Comparison of ENCODE assay signal across 8 cellular contexts in the genomic region with DNA sequence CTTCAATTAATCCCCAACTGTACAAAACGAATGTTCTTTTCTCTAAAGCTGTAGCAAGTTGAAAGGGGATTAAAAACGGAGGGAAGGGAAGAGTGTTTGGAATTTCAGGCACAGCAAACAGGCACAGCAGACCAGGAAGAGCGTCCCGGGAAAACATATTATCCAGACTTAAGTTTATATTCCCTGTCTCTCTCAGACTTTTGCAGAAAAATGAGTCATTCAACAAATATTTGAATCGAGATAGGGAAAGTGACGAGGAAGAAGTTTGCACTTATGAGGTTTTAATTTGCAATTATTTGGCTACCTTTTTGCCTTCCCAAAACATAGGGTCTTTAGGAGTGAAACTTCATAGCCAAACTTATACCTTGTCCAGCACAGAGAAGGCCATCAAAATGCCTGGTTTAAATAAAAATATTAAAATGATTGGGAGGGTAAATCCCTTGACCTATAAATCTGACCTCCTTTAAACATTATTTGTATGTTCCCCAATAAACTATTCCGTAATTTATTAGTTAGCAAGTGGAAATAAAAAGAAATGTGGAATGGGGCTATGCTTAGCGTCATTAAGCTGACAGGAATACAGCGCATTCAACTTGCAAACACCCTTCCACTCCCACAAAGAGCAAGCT. TPM values are rescaled to one million over a fixed set of nuclear protein-coding genes. Genes with fewer than 3 reads are reported as not detected.
DNase-seq lines count a peak whose midpoint lies in the region; ATAC-seq and TF ChIP-seq lines count a peak whose summit lies in the region.

No MANE protein-coding gene starts in this region.

- H3K4me3 Mint-ChIP-seq in activated naive CD4-positive, alpha-beta T cell treated with anti-CD3 and anti-CD28 coated beads, Interleukin-2, amount 10 ng/mL, durations not matched to agents 7 days and 5 days = peak overlapping the region; percentile 88

- 11 to 13% methylated on average over 9 of the region's 9 CpGs for WGBS in testis, 2 donors

- H3K27me3 ChIP-seq in testis = no peaks in the 10 kb centered on the region

- no peak for DNase-seq in activated naive CD4-positive, alpha-beta T cell treated with anti-CD3 and anti-CD28 coated beads, Interleukin-2, amount 10 ng/mL, durations not matched to agents 7 days and 5 days
- DNase-seq in activated naive CD4-positive, alpha-beta T cell treated with anti-CD3 and anti-CD28 coated beads, Interleukin-2, amount 50 U/mL, for 16 hours = no peak
- DNase-seq in amniotic epithelial cell (ENCODE audit: low read depth) (peak; percentile 76), iris pigment epithelial cell (ENCODE audit: low read depth) (peak; percentile 66), testis (no peak), NCI-H2196 (lab: John Stamatoyannopoulos, UW; ENCODE audit: unreplicated experiment) (no peak), SK-N-DZ (ENCODE audit: low spot score) (no peak)

- peaks cover 6% of the 10 kb centered on the region for H3K4me1 ChIP-seq in testis

- H3K36me3 Mint-ChIP-seq in activated naive CD4-positive, alpha-beta T cell treated with anti-CD3 and anti-CD28 coated beads, Interleukin-2, amount 10 ng/mL, durations not matched to agents 7 days and 5 days = peaks cover 6% of the 10 kb centered on the region

- peaks cover 30% of the 10 kb centered on the region for H3K4me1 Mint-ChIP-seq in activated naive CD4-positive, alpha-beta T cell treated with anti-CD3 and anti-CD28 coated beads, Interleukin-2, amount 10 ng/mL, durations not matched to agents 7 days and 5 days

- intact Hi-C loops in testis (cut with DNase I; ENCODE audit: low total_unique reads) = no loop called here

- TF ChIP-seq POLR2A in testis (IDR thresholded peaks at IDR 0.05) = no peak

- H3K9me3 ChIP-seq in testis = no peaks in the 10 kb centered on the region

- CTCF ChIA-PET in activated naive CD4-positive, alpha-beta T cell treated with anti-CD3 and anti-CD28 coated beads, Interleukin-2, amount 10 ng/mL, durations not matched to agents 7 days and 5 days (lab: Charles Lee) = interaction anchor here (20.8 kb wide), 1 partner anchor 36 kb away, joined by 475 read pairs; no protein-coding TSS in a partner anchor

- H3K9me3 Mint-ChIP-seq in activated naive CD4-positive, alpha-beta T cell treated with anti-CD3 and anti-CD28 coated beads, Interleukin-2, amount 10 ng/mL, durations not matched to agents 7 days and 5 days = no peaks in the 10 kb centered on the region

- H3K27ac Mint-ChIP-seq in activated naive CD4-positive, alpha-beta T cell treated with anti-CD3 and anti-CD28 coated beads, Interleukin-2, amount 10 ng/mL, durations not matched to agents 7 days and 5 days = peak overlapping the region; percentile 100

- peak; percentile 66 for ATAC-seq in HG03460 (IDR thresholded peaks at IDR 0.05; ENCODE audit: unreplicated experiment)

- TF ChIP-seq CTCF in testis (IDR thresholded peaks at IDR 0.05) = no peak

- H3K27me3 Mint-ChIP-seq in activated naive CD4-positive, alpha-beta T cell treated with anti-CD3 and anti-CD28 coated beads, Interleukin-2, amount 10 ng/mL, durations not matched to agents 7 days and 5 days = peaks cover 9% of the 10 kb centered on the region

- peak overlapping the region; percentile 37 to 70 for H3K27ac ChIP-seq in testis

- peak overlapping the region in 1 of 2 donors; percentile 70 for H3K4me3 ChIP-seq in testis

- H3K36me3 ChIP-seq in testis (ENCODE audit: low read depth, missing control alignments) = no peaks in the 10 kb centered on the region

RNA-seq across cellular contexts. Expression of gene HFE, which starts 16.0 kb away (rescaled TPM):
- 1 to 10 TPM; 4.1 to 5.1 TPM for total RNA-seq in testis
- polyA plus RNA-seq in testis (ENCODE audit: insufficient read depth, low read depth, low replicate concordance) = 4.8 TPM
- polyA plus RNA-seq in SK-N-DZ (2014; cell fraction: cytosol; rRNA removed) = not detected in 2 replicates
- not detected in 2 replicates for polyA plus RNA-seq in SK-N-DZ (2014; cell fraction: nucleus; rRNA removed)

Comparison
In these comparisons a context has a peak if more than half of its experiments do, and no peak if none do; other contexts are left out.
1. DNase-seq: peak in amniotic epithelial cell (single experiment) and iris pigment epithelial cell (single experiment); none in activated naive CD4-positive, alpha-beta T cell treated with anti-CD3 and anti-CD28 coated beads, Interleukin-2, amount 10 ng/mL, durations not matched to agents 7 days and 5 days (single experiment), activated naive CD4-positive, alpha-beta T cell treated with anti-CD3 and anti-CD28 coated beads, Interleukin-2, amount 50 U/mL, for 16 hours (single experiment), testis (single experiment), NCI-H2196 (single experiment) and SK-N-DZ (single experiment).